19 cellular contexts compared by ENCODE assay signal in the genomic region with DNA sequence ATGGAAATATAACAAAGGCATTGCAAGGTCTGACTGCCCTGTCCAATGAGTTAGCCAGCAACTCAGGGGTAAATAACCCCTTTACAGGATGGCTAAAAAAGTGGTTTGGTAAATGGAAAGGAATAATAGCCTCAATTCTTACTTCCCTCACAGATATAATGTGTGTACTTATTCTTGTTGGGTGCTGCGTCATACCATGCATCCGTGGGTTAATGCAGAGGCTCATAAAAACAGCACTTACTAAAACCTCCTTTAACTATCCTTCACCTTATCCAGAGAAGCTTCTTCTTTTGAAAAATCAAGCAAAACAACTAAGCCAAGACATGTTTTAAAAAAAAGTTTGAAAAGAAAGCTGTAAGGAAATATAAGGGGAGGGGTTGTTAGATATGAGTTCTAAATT.
"Had no signal": no experiment of that assay in that cellular context is flagged by ENCODE, and none has a peak within 500 bp of the region (broad histone marks: within the 10 kb centered on the region; RNA-seq: fewer than 3 reads in every experiment).

No MANE protein-coding gene starts in this region.

- H3K36me3 ChIP-seq: adrenal gland, colonic mucosa, WERI-Rb-1 had no signal

- H3K4me1 ChIP-seq: adrenal gland, body of pancreas, colonic mucosa had no signal

- H3K9me3 ChIP-seq: adrenal gland, body of pancreas, colonic mucosa had no signal

- ATAC-seq: activated CD8-positive, alpha-beta T cell treated with anti-CD3 and anti-CD28 coated beads, Interleukin-2, amount 10 ng/mL, durations not matched to agents 7 days and 5 days; activated naive CD8-positive, alpha-beta T cell treated with anti-CD3 and anti-CD28 coated beads, Interleukin-2, amount 50 U/mL, for 24 hours; body of pancreas; T-helper 17 cell had no signal

- H3K27me3 ChIP-seq: adrenal gland, body of pancreas, colonic mucosa had no signal

- H3K4me3 ChIP-seq: adrenal gland, body of pancreas, colonic mucosa had no signal

- DNase-seq: activated B cell treated with CpG ODN at 0.5 μM for 24 hours; activated CD8-positive, alpha-beta memory T cell treated with anti-CD3 and anti-CD28 coated beads, Interleukin-2, amount 50 U/mL, for 4 hours; activated CD8-positive, alpha-beta T cell treated with anti-CD3 and anti-CD28 coated beads, Interleukin-2, amount 10 ng/mL, durations not matched to agents 7 days and 5 days; activated effector memory CD4-positive, alpha-beta T cell treated with anti-CD3 and anti-CD28 coated beads, Interleukin-2, amount 50 U/mL, for 16 hours; activated naive CD8-positive, alpha-beta T cell treated with anti-CD3 and anti-CD28 coated beads, Interleukin-2, amount 50 U/mL, for 24 hours; activated T-cell treated with anti-CD3 and anti-CD28 coated beads, Interleukin-2, amount 50 U/mL, for 1 hour; adrenal gland; amygdala; aorta; body of pancreas; colonic mucosa; effector CD8-positive, alpha-beta T cell; foreskin fibroblast; T-helper 17 cell; T1000; WERI-Rb-1 had no signal

- FAIRE-seq: endometrium, endothelial cell of umbilical vein, frontal cortex had no signal

- H3K27ac ChIP-seq: adrenal gland, body of pancreas, colonic mucosa, WERI-Rb-1 had no signal
